In genomic region chr7:22726345-22726848, GRCh38 we compare ENCODE assay signal across 8 cellular contexts. TPM values are rescaled to one million over a fixed set of nuclear protein-coding genes. Genes with fewer than 3 reads are reported as not detected.
DNase-seq lines count a peak whose midpoint lies in the region; ATAC-seq and TF ChIP-seq lines count a peak whose summit lies in the region.

No MANE protein-coding gene starts in this region.

- no peak overlapping the region for H2AK5ac ChIP-seq in H9 (ENCODE audit: insufficient read length, low read length)

- H4K20me1 ChIP-seq in H9 (ENCODE audit: control insufficient read depth, insufficient read depth, insufficient read length) = no peaks in the 10 kb centered on the region

- H2BK120ac ChIP-seq in H9 (ENCODE audit: low read depth, low read length, poor library complexity, severe bottlenecking) = no peak overlapping the region

- H3K4me1 ChIP-seq in H9 (ENCODE audit: insufficient read depth, low read length) (peaks cover 3% of the 10 kb centered on the region; the same call in 1 of the 2 replicates), body of pancreas (peaks cover 30% of the 10 kb centered on the region)

- peak overlapping the region; percentile 71 for H2BK12ac ChIP-seq in H9 (ENCODE audit: insufficient read length, low read depth, low read length)

- H3K79me2 ChIP-seq in H9 (ENCODE audit: insufficient read depth, low read length) = no peaks in the 10 kb centered on the region

- H3K4me1 Mint-ChIP-seq in H9 = peaks cover 16 to 35% of the 10 kb centered on the region in 2 experiments

- no peak overlapping the region for H3K23ac ChIP-seq in H9 (ENCODE audit: insufficient read length, low read depth, low read length)

- DNase-seq in NCI-H1694 treated with DMSO at 0.1 percent for 48 hours (lab: John Stamatoyannopoulos, UW) (peak; percentile 12), NCI-H1694 (lab: John Stamatoyannopoulos, UW) (no peak), H9 (peak; percentile 84), LoVo (ENCODE audit: low spot score) (peak; percentile 71), T-helper 2 cell (peak in 3 of 5 experiments; percentile 14 to 71 (median 15)), body of pancreas (peak; percentile 44 to 63 (median 52)), kidney epithelial cell (ENCODE audit: low read depth) (peak; percentile 56)
- peak; percentile 63 for DNase-seq in stimulated activated CD4-positive, alpha-beta T cell treated with anti-CD3 and anti-CD28 coated beads, Interleukin-1b, Interleukin-23, amount 100 ng/mL, for 48 hours

- TF ChIP-seq CTCF in H9 (conservative IDR thresholded peaks at IDR 0.05) (peak; percentile 79), body of pancreas (IDR thresholded peaks at IDR 0.05) (peak in 6 of 7 experiments; percentile 26 to 69 (median 52)), kidney epithelial cell (IDR thresholded peaks at IDR 0.05; ENCODE audit: insufficient read depth, low read length, poor library complexity, severe bottlenecking) (peak; percentile 65)

- no peak overlapping the region for H4K8ac ChIP-seq in H9 (replicated peaks; ENCODE audit: insufficient read length, low read depth, low read length)

- H2BK15ac ChIP-seq in H9 (ENCODE audit: low read depth, low read length) = no peak overlapping the region

- H4K91ac ChIP-seq in H9 (ENCODE audit: insufficient read length, low read depth, low read length) = no peak overlapping the region

- H3K4me3 ChIP-seq in body of pancreas (no peak overlapping the region), kidney epithelial cell (ENCODE audit: low read depth, low read length) (no peak overlapping the region)

- peaks cover 3% of the 10 kb centered on the region for H3K27me3 Mint-ChIP-seq in H9 (ENCODE audit: low read depth)

- H3K9me3 Mint-ChIP-seq in H9 = no peaks in the 10 kb centered on the region

- peak; percentile 74 for ATAC-seq in body of pancreas

- H3K4me2 ChIP-seq in H9 (ENCODE audit: insufficient read depth, insufficient read length, low read length) = peak overlapping the region; percentile 8

- H3K36me3 ChIP-seq in body of pancreas (replicated peaks in 1 of 2; ENCODE audit: insufficient read depth in 1 of 2, low read depth in 2 of 2) (no peaks in the 10 kb centered on the region), kidney epithelial cell (ENCODE audit: control insufficient read depth, insufficient read depth, low read length) (no peaks in the 10 kb centered on the region)

- TF ChIP-seq POLR2A in body of pancreas (IDR thresholded peaks at IDR 0.05) = no peak

- no peaks in the 10 kb centered on the region for H3K36me3 Mint-ChIP-seq in H9 (ENCODE audit: insufficient read depth in 1 of 3, low read depth in 3 of 3)

- no peaks in the 10 kb centered on the region for H3K9me3 ChIP-seq in H9 (ENCODE audit: control insufficient read depth, low read depth, low read length)
- no peaks in the 10 kb centered on the region for H3K9me3 ChIP-seq in body of pancreas

- H3K27me3 ChIP-seq in H9 (ENCODE audit: insufficient read depth, low read length) = no peaks in the 10 kb centered on the region
- H3K27me3 ChIP-seq in body of pancreas = no peaks in the 10 kb centered on the region
- no peaks in the 10 kb centered on the region for H3K27me3 ChIP-seq in kidney epithelial cell (ENCODE audit: control insufficient read depth, insufficient read depth, low read length)

- no peak overlapping the region for H2BK5ac ChIP-seq in H9 (ENCODE audit: insufficient read length, low read length)

- no peak overlapping the region for H3K9ac ChIP-seq in H9 (ENCODE audit: extremely low read depth, insufficient read length, low read length)

- no peak overlapping the region for H3K27ac ChIP-seq in H9 (ENCODE audit: insufficient read length, low read depth, low read length)
- H3K27ac ChIP-seq in body of pancreas = peak overlapping the region in 1 of 4 donors; percentile 52

- no peaks in the 10 kb centered on the region for H3K79me1 ChIP-seq in H9 (ENCODE audit: insufficient read depth, low read depth, low read length, poor library complexity, severe bottlenecking)

- peak overlapping the region; percentile 36; the same call in 1 of the 2 replicates for H3K4ac ChIP-seq in H9 (ENCODE audit: low read depth, low read length)

- H3K18ac ChIP-seq in H9 (ENCODE audit: insufficient read length, low read depth, low read length) = peak overlapping the region; percentile 70

- peak overlapping the region; percentile 46 for H2AFZ ChIP-seq in H9 (ENCODE audit: low read length)

- H4K5ac ChIP-seq in H9 (ENCODE audit: insufficient read length, low read depth, low read length) = no peak overlapping the region

- H3T11ph ChIP-seq in H9 (ENCODE audit: low read length) = peak overlapping the region; percentile 23

- peak overlapping the region in 1 of 2 experiments; percentile 46; a peak in 2 of 5 replicates for H3K4me3 Mint-ChIP-seq in H9

- H3K14ac ChIP-seq in H9 (ENCODE audit: insufficient read depth, low read length) = no peak overlapping the region

- no peak overlapping the region for H3K56ac ChIP-seq in H9 (ENCODE audit: insufficient read length, low read depth, low read length)

- WGBS in H9 (ENCODE audit: extremely low coverage, insufficient read length, low lambda C conversion rate) = no CpG with 5 or more reads among the region's 7 CpGs
- WGBS in body of pancreas, 2 donors = 7 to 9% methylated on average over 7 of the region's 7 CpGs

- peak overlapping the region in 1 of 3 experiments; percentile 76; a peak in 1 of 7 replicates for H3K27ac Mint-ChIP-seq in H9

- peaks cover 2% of the 10 kb centered on the region for H3K23me2 ChIP-seq in H9 (ENCODE audit: insufficient read length, low read depth, low read length, poor library complexity, severe bottlenecking)

- no peak overlapping the region for H2BK20ac ChIP-seq in H9 (ENCODE audit: low read depth, low read length, poor library complexity, severe bottlenecking)

- intact Hi-C loops in body of pancreas (cut with DNase I) = loop anchor here (5.0 kb wide), 1 partner anchor 164 kb away; no protein-coding TSS in a partner anchor

RNA-seq across cellular contexts. Expression of gene IL6, which starts 0.6 kb away (rescaled TPM):
- 0.44 and 0.85 TPM in 2 replicates for total RNA-seq in H9 (2021)
- 1 to 10 TPM in 1 of 2 donors, under 1 TPM in 1; 0.99 to 2.9 TPM for total RNA-seq in body of pancreas
- total RNA-seq in kidney epithelial cell = 8.5 and 16.2 TPM in 2 replicates
